Comparison of ENCODE assay signal across 1 cellular context in genomic region chr1:114219247-114219872, GRCh38.
TF ChIP-seq lines count a peak whose summit lies in the region.

No MANE protein-coding gene starts in this region.

TF ChIP-seq in H1, 55 proteins besides CTCF, POLR2A, EP300 and RAD21 (continued from another document):
- no peak for TF ChIP-seq POLR2AphosphoS5 (IDR thresholded peaks at IDR 0.05; ENCODE audit: low read depth, low read length)
- TF ChIP-seq SRF (IDR thresholded peaks at IDR 0.05; ENCODE audit: low read depth, low read length) = no peak
- no peak for TF ChIP-seq EZH2 (IDR thresholded peaks at IDR 0.05; ENCODE audit: low read depth, low read length, severe bottlenecking)
- TF ChIP-seq NANOG (IDR thresholded peaks at IDR 0.05; ENCODE audit: insufficient read depth, low read depth, low read length, poor library complexity, severe bottlenecking) = no peak
- no peak for TF ChIP-seq TEAD4 (IDR thresholded peaks at IDR 0.05; ENCODE audit: low read depth, low read length)
- no peak for TF ChIP-seq BACH1 (IDR thresholded peaks at IDR 0.05; ENCODE audit: low read length)
- TF ChIP-seq GTF2F1 (IDR thresholded peaks at IDR 0.05; ENCODE audit: borderline replicate concordance, low read depth, low read length) = no peak
- TF ChIP-seq TAF7 (optimal IDR thresholded peaks at IDR 0.05; ENCODE audit: borderline replicate concordance, low read depth, low read length) = no peak
- TF ChIP-seq BCL11A (IDR thresholded peaks at IDR 0.05; ENCODE audit: low read depth in 2 of 2, low read length in 2 of 2) = no peak
